Comparison of ENCODE assay signal across 8 cellular contexts in the genomic region with DNA sequence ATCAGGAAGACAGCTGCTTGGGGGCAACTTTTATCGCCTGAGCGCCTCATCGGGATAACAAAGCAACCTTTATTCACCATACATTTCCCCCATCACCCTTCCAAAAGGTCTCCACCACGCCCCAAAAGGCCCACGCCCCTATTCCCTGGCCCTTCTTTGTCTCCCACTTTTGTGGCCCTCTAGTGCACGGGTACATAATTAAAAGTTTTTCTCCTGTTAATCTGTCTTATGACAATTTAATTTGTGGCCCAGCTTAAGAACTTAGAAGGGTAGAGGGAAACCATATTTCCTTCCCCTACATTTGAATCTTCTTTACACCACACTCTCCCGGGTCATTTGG. TPM values are rescaled to one million over a fixed set of nuclear protein-coding genes. Genes with fewer than 3 reads are reported as not detected.
DNase-seq lines count a peak whose midpoint lies in the region; ATAC-seq and TF ChIP-seq lines count a peak whose summit lies in the region.

No MANE protein-coding gene starts in this region.

- peaks cover 28% of the 10 kb centered on the region for H3K27me3 Mint-ChIP-seq in activated CD4-positive, alpha-beta T cell treated with anti-CD3 and anti-CD28 coated beads, Interleukin-2, amount 10 ng/mL, durations not matched to agents 7 days and 5 days

- intact Hi-C loops in gastrocnemius medialis (cut with DNase I; ENCODE audit: low total_unique reads): loop anchor here (10.0 kb wide), 2 partner anchors 304 to 344 kb away; no protein-coding TSS in a partner anchor

- H3K27me3 ChIP-seq in HUES48 (ENCODE audit: control insufficient read depth, insufficient read depth, low read length): peaks cover 5% of the 10 kb centered on the region; the same call in 1 of the 2 replicates
- H3K27me3 ChIP-seq in foreskin keratinocyte: no peaks in the 10 kb centered on the region
- no peaks in the 10 kb centered on the region for H3K27me3 ChIP-seq in gastrocnemius medialis

- CTCF ChIA-PET in activated CD4-positive, alpha-beta T cell treated with anti-CD3 and anti-CD28 coated beads, Interleukin-2, amount 10 ng/mL, durations not matched to agents 7 days and 5 days (lab: Charles Lee): interaction anchor here (0.6 to 2.1 kb wide), 14 partner anchors 9 to 347 kb away, joined by 3 to 5 read pairs (median 3); no protein-coding TSS in a partner anchor

- POLR2A ChIA-PET in activated CD4-positive, alpha-beta T cell treated with anti-CD3 and anti-CD28 coated beads, Interleukin-2, amount 10 ng/mL, durations not matched to agents 7 days and 5 days (lab: Charles Lee): interaction anchor here (0.6 to 1.5 kb wide), 2 partner anchors 219 to 262 kb away, joined by 3 to 5 read pairs; no protein-coding TSS in a partner anchor

- in situ Hi-C loops in gastrocnemius medialis (cut with MboI; ENCODE audit: low sequenced_read_pairs in 4 of 4): no loop called here

- H3K27ac ChIP-seq in HUES48 (ENCODE audit: low read depth, low read length) (peak overlapping the region; percentile 77), foreskin keratinocyte (peak overlapping the region; percentile 63), gastrocnemius medialis (peak overlapping the region; percentile 64 to 86 (median 80))

- H3K4me1 ChIP-seq in HUES48 (ENCODE audit: control insufficient read depth, insufficient read depth, low read length) (peaks cover 16% of the 10 kb centered on the region; the same call in 1 of the 2 replicates), foreskin keratinocyte (peaks cover 10% of the 10 kb centered on the region), gastrocnemius medialis (peaks cover 25 to 32% of the 10 kb centered on the region in 2 donors)

- no peaks in the 10 kb centered on the region for H3K9me3 Mint-ChIP-seq in activated CD4-positive, alpha-beta T cell treated with anti-CD3 and anti-CD28 coated beads, Interleukin-2, amount 10 ng/mL, durations not matched to agents 7 days and 5 days

- H3K36me3 Mint-ChIP-seq in activated CD4-positive, alpha-beta T cell treated with anti-CD3 and anti-CD28 coated beads, Interleukin-2, amount 10 ng/mL, durations not matched to agents 7 days and 5 days (ENCODE audit: low read depth): no peaks in the 10 kb centered on the region

- peak overlapping the region; percentile 82 for H3K4me3 Mint-ChIP-seq in activated CD4-positive, alpha-beta T cell treated with anti-CD3 and anti-CD28 coated beads, Interleukin-2, amount 10 ng/mL, durations not matched to agents 7 days and 5 days

- peak overlapping the region; percentile 82 for H3K4me3 ChIP-seq in HUES48 (ENCODE audit: low read depth, low read length)
- H3K4me3 ChIP-seq in gastrocnemius medialis: peak overlapping the region; percentile 60 to 92 (median 80)

- ATAC-seq in foreskin keratinocyte (peak; percentile 42), gastrocnemius medialis (no peak), HG02610 (IDR thresholded peaks at IDR 0.05; ENCODE audit: unreplicated experiment) (no peak)

- H3K9me3 ChIP-seq in HUES48 (ENCODE audit: control insufficient read depth, insufficient read depth, low read length): no peaks in the 10 kb centered on the region
- H3K9me3 ChIP-seq in gastrocnemius medialis: no peaks in the 10 kb centered on the region

- peak; percentile 11 for DNase-seq in stimulated activated CD4-positive, alpha-beta T cell treated with anti-CD3 and anti-CD28 coated beads, Interleukin-1b, Interleukin-23, amount 100 ng/mL, for 48 hours
- DNase-seq in stimulated activated CD4-positive, alpha-beta T cell treated with anti-CD3 and anti-CD28 coated beads, Interleukin-2, amount 100 ng/mL, for 48 hours: no peak
- peak; percentile 24 for DNase-seq in activated CD4-positive, alpha-beta T cell treated with anti-CD3 and anti-CD28 coated beads, Interleukin-2, amount 10 ng/mL, durations not matched to agents 7 days and 5 days
- DNase-seq in foreskin keratinocyte (no peak), gastrocnemius medialis (no peak), NCI-H446 (lab: John Stamatoyannopoulos, UW) (no peak)

- TF ChIP-seq POLR2A in gastrocnemius medialis (IDR thresholded peaks at IDR 0.05): no peak

- 0 out of 2 replicates have a peak, but pooled peaks cover 1% of the 10 kb centered on the region for H3K36me3 ChIP-seq in HUES48 (ENCODE audit: control insufficient read depth, insufficient read depth, low read length)
- H3K36me3 ChIP-seq in gastrocnemius medialis: peaks cover 0 to 1% of the 10 kb centered on the region in 2 donors

- H3K4me1 Mint-ChIP-seq in activated CD4-positive, alpha-beta T cell treated with anti-CD3 and anti-CD28 coated beads, Interleukin-2, amount 10 ng/mL, durations not matched to agents 7 days and 5 days: peaks cover 43% of the 10 kb centered on the region

- H3K9ac ChIP-seq in HUES48 (ENCODE audit: low read depth, low read length): peak overlapping the region; percentile 75

- TF ChIP-seq CTCF in foreskin keratinocyte (conservative IDR thresholded peaks at IDR 0.05) (peak; percentile 25), gastrocnemius medialis (IDR thresholded peaks at IDR 0.05 in 4 of 5, conservative IDR thresholded peaks at IDR 0.05 in 1 of 5) (no peak)

- peak overlapping the region; percentile 10 for H3K27ac Mint-ChIP-seq in activated CD4-positive, alpha-beta T cell treated with anti-CD3 and anti-CD28 coated beads, Interleukin-2, amount 10 ng/mL, durations not matched to agents 7 days and 5 days

RNA-seq across cellular contexts. Expression of a gene that starts 0.6 kb away (rescaled TPM):
- total RNA-seq in activated CD4-positive, alpha-beta T cell treated with anti-CD3 and anti-CD28 coated beads, Interleukin-2, amount 10 ng/mL, durations not matched to agents 7 days and 5 days: 10 to 100 TPM; 10.8 to 13.2 TPM
- total RNA-seq in foreskin keratinocyte: 19.1 and 20.9 TPM in 2 replicates
- 27.2 and 28.1 TPM in 2 replicates for polyA plus RNA-seq in foreskin keratinocyte
- total RNA-seq in gastrocnemius medialis: 10 to 100 TPM; 13.0 to 23.9 (median 20.1) TPM

RNA-seq across cellular contexts. Expression of a gene that starts 20.8 kb away (rescaled TPM):
- 10 to 100 TPM in 1 of 2 experiments, 1 to 10 TPM in 1; 8.9 to 10.1 TPM for total RNA-seq in activated CD4-positive, alpha-beta T cell treated with anti-CD3 and anti-CD28 coated beads, Interleukin-2, amount 10 ng/mL, durations not matched to agents 7 days and 5 days
- total RNA-seq in foreskin keratinocyte: 6.2 and 8.9 TPM in 2 replicates
- polyA plus RNA-seq in foreskin keratinocyte: 3.4 and 4.0 TPM in 2 replicates
- total RNA-seq in gastrocnemius medialis: 1 to 10 TPM; 3.5 to 6.5 (median 5.4) TPM

RNA-seq across cellular contexts. Expression of a gene that starts 46.0 kb away (rescaled TPM):
- total RNA-seq in activated CD4-positive, alpha-beta T cell treated with anti-CD3 and anti-CD28 coated beads, Interleukin-2, amount 10 ng/mL, durations not matched to agents 7 days and 5 days: 10 to 100 TPM; 55.2 to 64.5 TPM
- total RNA-seq in foreskin keratinocyte (25.4 and 26.7 TPM in 2 replicates), gastrocnemius medialis (100 to 1,000 TPM in 1 of 4 donors, 10 to 100 TPM in 3; 37.5 to 101 (median 71.4) TPM)
- polyA plus RNA-seq in foreskin keratinocyte: 18.1 and 21.3 TPM in 2 replicates

Comparison
In these comparisons a context has a peak if more than half of its experiments do, and no peak if none do; other contexts are left out.
1. DNase-seq: peak in stimulated activated CD4-positive, alpha-beta T cell treated with anti-CD3 and anti-CD28 coated beads, Interleukin-1b, Interleukin-23, amount 100 ng/mL, for 48 hours (single experiment) and activated CD4-positive, alpha-beta T cell treated with anti-CD3 and anti-CD28 coated beads, Interleukin-2, amount 10 ng/mL, durations not matched to agents 7 days and 5 days (single experiment); none in stimulated activated CD4-positive, alpha-beta T cell treated with anti-CD3 and anti-CD28 coated beads, Interleukin-2, amount 100 ng/mL, for 48 hours (0 of 2), foreskin keratinocyte (0 of 2), gastrocnemius medialis (0 of 2) and NCI-H446 (0 of 2).
2. Peak in every context shown above with its lines, with median percentiles within 50 percentile points of each other: H3K27ac ChIP-seq.